1 cellular context compared by ENCODE assay signal in the genomic region with DNA sequence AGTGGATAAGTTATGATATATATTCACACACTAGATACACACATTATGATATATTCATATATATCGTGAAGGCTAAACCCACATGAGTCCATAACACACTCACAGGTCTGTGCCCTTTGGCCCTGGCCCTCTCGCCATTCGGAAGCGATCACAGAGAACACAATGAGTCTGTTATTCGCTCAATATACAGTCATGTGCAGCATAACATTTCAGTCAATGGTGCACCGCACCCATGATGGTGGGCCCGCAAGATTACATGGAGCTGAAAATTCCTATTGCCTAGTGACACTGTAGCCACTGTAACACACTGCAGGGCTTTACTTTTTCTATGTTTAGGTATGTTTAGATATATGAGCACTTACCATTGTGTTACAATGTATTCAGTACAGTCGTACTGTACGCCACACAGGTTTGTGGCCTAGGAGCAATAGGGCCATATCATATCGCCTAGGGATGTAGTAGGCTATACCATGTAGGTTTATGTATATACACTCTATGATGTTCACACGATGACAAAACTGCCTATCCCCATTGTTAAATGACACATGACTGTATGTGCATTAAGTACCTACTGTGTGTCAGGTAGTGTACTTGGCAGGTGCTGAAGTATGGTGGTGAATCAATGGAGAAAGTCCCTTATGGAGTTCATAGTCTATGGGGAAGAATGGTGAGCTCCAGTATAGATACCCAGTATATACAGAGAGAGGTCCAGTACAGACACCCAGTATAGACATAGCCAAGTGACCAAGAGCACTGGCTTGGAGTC.
TF ChIP-seq lines count a peak whose summit lies in the region.

No MANE protein-coding gene starts in this region.

TF ChIP-seq in IMR-90, 13 proteins besides CTCF, POLR2A, EP300 and RAD21:
- no peak for TF ChIP-seq BHLHE40 (IDR thresholded peaks at IDR 0.05; ENCODE audit: low read depth, low read length)
- TF ChIP-seq MAZ (IDR thresholded peaks at IDR 0.05; ENCODE audit: borderline replicate concordance, low read depth, low read length) = no peak
- TF ChIP-seq, protein P1, sequence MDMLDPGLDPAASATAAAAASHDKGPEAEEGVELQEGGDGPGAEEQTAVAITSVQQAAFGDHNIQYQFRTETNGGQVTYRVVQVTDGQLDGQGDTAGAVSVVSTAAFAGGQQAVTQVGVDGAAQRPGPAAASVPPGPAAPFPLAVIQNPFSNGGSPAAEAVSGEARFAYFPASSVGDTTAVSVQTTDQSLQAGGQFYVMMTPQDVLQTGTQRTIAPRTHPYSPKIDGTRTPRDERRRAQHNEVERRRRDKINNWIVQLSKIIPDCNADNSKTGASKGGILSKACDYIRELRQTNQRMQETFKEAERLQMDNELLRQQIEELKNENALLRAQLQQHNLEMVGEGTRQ (IDR thresholded peaks at IDR 0.05; ENCODE audit: low read depth, low read length) = no peak
- no peak for TF ChIP-seq MAFK (IDR thresholded peaks at IDR 0.05; ENCODE audit: low read depth, low read length)
- TF ChIP-seq CHD1 (IDR thresholded peaks at IDR 0.05; ENCODE audit: low read depth, low read length) = no peak
- TF ChIP-seq MXI1 (IDR thresholded peaks at IDR 0.05; ENCODE audit: borderline replicate concordance, low read depth, low read length) = no peak
- no peak for TF ChIP-seq SMC3 (IDR thresholded peaks at IDR 0.05; ENCODE audit: low read depth, low read length)
- no peak for TF ChIP-seq RCOR1 (IDR thresholded peaks at IDR 0.05; ENCODE audit: insufficient replicate concordance, low read length)
- TF ChIP-seq FOS (IDR thresholded peaks at IDR 0.05; ENCODE audit: low read depth, low read length) = no peak
- no peak for TF ChIP-seq RFX5 (IDR thresholded peaks at IDR 0.05; ENCODE audit: low read depth, low read length)
- no peak for TF ChIP-seq ELK1 (IDR thresholded peaks at IDR 0.05; ENCODE audit: borderline replicate concordance, low read depth, low read length)
- TF ChIP-seq CEBPB (IDR thresholded peaks at IDR 0.05; ENCODE audit: low read depth, low read length) = no peak
- TF ChIP-seq NFE2L2 (IDR thresholded peaks at IDR 0.05; ENCODE audit: low read depth, low read length) = no peak
TF ChIP-seq in IMR-90: peak in this region for 0.
